In genomic region chr16:69861276-69862030, GRCh38 we compare ENCODE assay signal across 10 cellular contexts.
A peak's percentile ranks its signal among the peaks of the same experiment; 100 is the strongest.
DNase-seq lines count a peak whose midpoint lies in the region; ATAC-seq and TF ChIP-seq lines count a peak whose summit lies in the region.
"Had no signal": no experiment of that assay in that cellular context is flagged by ENCODE, and none has a peak within 500 bp of the region (broad histone marks: within the 10 kb centered on the region; RNA-seq: fewer than 3 reads in every experiment).

No MANE protein-coding gene starts in this region.

- DNase-seq in NCI-H1105 treated with DMSO at 0.1 percent for 48 hours (lab: John Stamatoyannopoulos, UW) (peak; percentile 1), NCI-H1105 (lab: John Stamatoyannopoulos, UW) (no peak), dorsolateral prefrontal cortex (peak in 1 of 10 donors; percentile 60), ureter (ENCODE audit: low spot score) (peak; percentile 63), GM13976 (ENCODE audit: low spot score) (no peak), T-helper 1 cell (no peak)
- DNase-seq: 8988T had no signal

- intact Hi-C loops in dorsolateral prefrontal cortex (cut with DNase I): no loop called here

- H3K4me3 ChIP-seq in dorsolateral prefrontal cortex (peak overlapping the region in 33 of 59 donors; percentile 1 to 50 (median 27)), mucosa of rectum (ENCODE audit: low read length in 2 of 2) (peak overlapping the region; percentile 38 to 52)

- H3K27me3 ChIP-seq in dorsolateral prefrontal cortex: no peaks in the 10 kb centered on the region
- H3K27me3 ChIP-seq in mucosa of rectum (ENCODE audit: control insufficient read depth in 2 of 2, insufficient read depth in 2 of 2, low read length in 2 of 2): no peaks in the 10 kb centered on the region

- H3K9me3 ChIP-seq in mucosa of rectum (ENCODE audit: control insufficient read depth in 2 of 2, low read length in 2 of 2): no peaks in the 10 kb centered on the region

- H3K27ac ChIP-seq in dorsolateral prefrontal cortex (peak overlapping the region in 54 of 59 donors; percentile 2 to 86 (median 68)), mucosa of rectum (ENCODE audit: low read depth in 2 of 2, low read length in 2 of 2) (peak overlapping the region; percentile 82 to 91)

- H3K9ac ChIP-seq in mucosa of rectum (ENCODE audit: low read depth in 1 of 2, low read length in 2 of 2): peak overlapping the region; percentile 50 to 65

- in situ Hi-C loops in GM13976 (cut with MboI; ENCODE audit: low sequenced_read_pairs, unreplicated experiment): no loop called here

- H3K4me1 ChIP-seq in mucosa of rectum (ENCODE audit: control insufficient read depth in 2 of 2, insufficient read depth in 2 of 2, low read length in 2 of 2): peaks cover 13 to 42% of the 10 kb centered on the region in 2 donors

- no peak for ATAC-seq in HG03469 (IDR thresholded peaks at IDR 0.05; ENCODE audit: unreplicated experiment)
- ATAC-seq: Panc1 had no signal

- TF ChIP-seq CTCF in dorsolateral prefrontal cortex (IDR thresholded peaks at IDR 0.05 in 54 of 56, conservative IDR thresholded peaks at IDR 0.05 in 2 of 56; ENCODE audit: low read depth in 1 of 56, partially characterized antibody in 56 of 56): no peak
- TF ChIP-seq CTCF in GM13976 (IDR thresholded peaks at IDR 0.05; ENCODE audit: borderline replicate concordance, control extremely low read depth, extremely low read depth, insufficient read depth, missing control alignments): no peak

- H3K36me3 ChIP-seq in mucosa of rectum (ENCODE audit: control insufficient read depth in 2 of 2, insufficient read depth in 2 of 2, low read length in 2 of 2): peaks cover 0 to 3% of the 10 kb centered on the region in 2 donors

Comparison
In these comparisons a context has a peak if more than half of its experiments do, and no peak if none do; other contexts are left out.
1. DNase-seq: peak in NCI-H1105 treated with DMSO at 0.1 percent for 48 hours (single experiment) and ureter (single experiment); none in NCI-H1105 (single experiment), GM13976 (single experiment) and T-helper 1 cell (0 of 5).